Comparison of ENCODE assay signal across 14 cellular contexts in genomic region chr5:144139586-144139985, GRCh38. TPM values are rescaled to one million over a fixed set of nuclear protein-coding genes. Genes with fewer than 3 reads are reported as not detected.
DNase-seq lines count a peak whose midpoint lies in the region; FAIRE-seq and TF ChIP-seq lines count a peak whose summit lies in the region.
"Had no signal": no experiment of that assay in that cellular context is flagged by ENCODE, and none has a peak within 500 bp of the region (broad histone marks: within the 10 kb centered on the region; RNA-seq: fewer than 3 reads in every experiment).

No MANE protein-coding gene starts in this region.

- H3K9me3 Mint-ChIP-seq in osteocyte (ENCODE audit: unreplicated experiment) = no peaks in the 10 kb centered on the region
- H3K9me3 Mint-ChIP-seq: activated naive CD8-positive, alpha-beta T cell treated with anti-CD3 and anti-CD28 coated beads, Interleukin-2, amount 50 U/mL, for 24 hours; T-helper 2 cell treated with Interferon-gamma antibody and Interleukin-4, amounts not matched to agents 5 μg/mL and 100 μg/mL, for 36 hours had no signal

- no peaks in the 10 kb centered on the region for H3K36me3 Mint-ChIP-seq in osteocyte (ENCODE audit: unreplicated experiment)

- peak; percentile 41 for TF ChIP-seq CTCF in osteocyte (IDR thresholded peaks at IDR 0.05)

- FAIRE-seq in GM19239 (lab: Jason Lieb, UNC) = no peak

- DNase-seq in Ammon's horn (ENCODE audit: low spot score) (peak; percentile 56), NCI-H69 (lab: John Stamatoyannopoulos, UW) (peak; percentile 76), fibroblast of the conjunctiva (ENCODE audit: low read depth) (peak; percentile 5), osteocyte (ENCODE audit: extremely low spot score, unreplicated experiment) (no peak), GM19239 (ENCODE audit: insufficient read length, low spot score) (no peak), NCI-H446 (lab: John Stamatoyannopoulos, UW) (no peak), erythroblast (lab: John Stamatoyannopoulos, UW) (no peak)
- DNase-seq: activated CD4-positive, alpha-beta T cell treated with anti-CD3 and anti-CD28 coated beads for 36 hours; activated naive CD8-positive, alpha-beta T cell treated with anti-CD3 and anti-CD28 coated beads, Interleukin-2, amount 50 U/mL, for 24 hours; KG1; kidney glomerular epithelial cell; NCI-H526; stimulated activated CD8-positive, alpha-beta memory T cell treated with anti-CD3 and anti-CD28 coated beads, Interleukin-4, amount 100 ng/mL, for 48 hours had no signal

- no peak overlapping the region for H3K27ac Mint-ChIP-seq in osteocyte (ENCODE audit: unreplicated experiment)
- H3K27ac Mint-ChIP-seq: activated CD4-positive, alpha-beta T cell treated with anti-CD3 and anti-CD28 coated beads for 36 hours; activated naive CD8-positive, alpha-beta T cell treated with anti-CD3 and anti-CD28 coated beads, Interleukin-2, amount 50 U/mL, for 24 hours; T-helper 2 cell treated with Interferon-gamma antibody and Interleukin-4, amounts not matched to agents 5 μg/mL and 100 μg/mL, for 36 hours had no signal

- no peak for TF ChIP-seq POLR2A in erythroblast (IDR thresholded peaks at IDR 0.05; ENCODE audit: low read length)

- no peak overlapping the region for H3K4me3 Mint-ChIP-seq in osteocyte (ENCODE audit: unreplicated experiment)
- H3K4me3 Mint-ChIP-seq: activated CD4-positive, alpha-beta T cell treated with anti-CD3 and anti-CD28 coated beads for 36 hours; activated naive CD8-positive, alpha-beta T cell treated with anti-CD3 and anti-CD28 coated beads, Interleukin-2, amount 50 U/mL, for 24 hours; T-helper 2 cell treated with Interferon-gamma antibody and Interleukin-4, amounts not matched to agents 5 μg/mL and 100 μg/mL, for 36 hours had no signal

- peaks cover 5% of the 10 kb centered on the region for H3K27me3 Mint-ChIP-seq in osteocyte (ENCODE audit: unreplicated experiment)

- peaks cover 17% of the 10 kb centered on the region for H3K4me1 Mint-ChIP-seq in osteocyte (ENCODE audit: unreplicated experiment)

RNA-seq across cellular contexts. Expression of gene YIPF5, which starts 30.9 kb away (rescaled TPM):
- total RNA-seq in osteocyte = 79.2 and 84.6 TPM in 2 replicates

RNA-seq across cellular contexts. Expression of gene KCTD16, which starts 31.1 kb away (rescaled TPM):
- 0.37 and 0.51 TPM in 2 replicates for total RNA-seq in osteocyte

Comparison
In these comparisons a context has a peak if more than half of its experiments do, and no peak if none do; other contexts are left out.
1. DNase-seq: peak in Ammon's horn (single experiment), NCI-H69 (single experiment) and fibroblast of the conjunctiva (single experiment); none in osteocyte (single experiment), GM19239 (single experiment), NCI-H446 (0 of 2) and erythroblast (0 of 2).